In genomic region chr16:73943184-73943583, GRCh38 we compare ENCODE assay signal across 2 cellular contexts.
DNase-seq lines count a peak whose midpoint lies in the region; FAIRE-seq lines count a peak whose summit lies in the region.
"Not testable (repeated sequence)": the region's sequence is repeated elsewhere in the genome, so short reads cannot be mapped to it uniquely, and the experiment has no call there.

No MANE protein-coding gene starts in this region.

- H4K8ac ChIP-seq in trophoblast cell (ENCODE audit: low read depth, low read length), result not testable (repeated sequence)

- not testable (repeated sequence) for H4K91ac ChIP-seq in trophoblast cell (ENCODE audit: low read depth, low read length)

- WGBS in trophoblast cell (ENCODE audit: extremely low coverage, insufficient coverage, insufficient read length), result no CpG with 5 or more reads among the region's 11 CpGs

- not testable (repeated sequence) for H3K36me3 ChIP-seq in trophoblast cell (ENCODE audit: control insufficient read depth in 1 of 2, insufficient read depth in 2 of 2, low read length in 2 of 2)

- peak; percentile 82 for FAIRE-seq in HTR-8/SVneo (lab: Jason Lieb, UNC)

- not testable (repeated sequence) for H3K79me1 ChIP-seq in trophoblast cell (ENCODE audit: low read length)

- H2BK5ac ChIP-seq in trophoblast cell (ENCODE audit: low read depth, low read length, poor library complexity), result not testable (repeated sequence)

- H2AFZ ChIP-seq in trophoblast cell (ENCODE audit: insufficient read depth, low read length, poor library complexity), result not testable (repeated sequence)

- not testable (repeated sequence) for H3K23ac ChIP-seq in trophoblast cell (ENCODE audit: low read length)

- not testable (repeated sequence) for H3K9ac ChIP-seq in trophoblast cell (ENCODE audit: low read length)

- not testable (repeated sequence) for H4K12ac ChIP-seq in trophoblast cell (ENCODE audit: low read depth, low read length)

- not testable (repeated sequence) for H2BK12ac ChIP-seq in trophoblast cell (ENCODE audit: low read length)

- not testable (repeated sequence) for H3K27ac ChIP-seq in trophoblast cell (ENCODE audit: low read depth, low read length)

- not testable (repeated sequence) for H3K4me1 ChIP-seq in trophoblast cell (ENCODE audit: control insufficient read depth in 1 of 2, insufficient read depth in 2 of 2, low read length in 2 of 2)

- H2BK120ac ChIP-seq in trophoblast cell (ENCODE audit: insufficient read depth, low read length, poor library complexity), result not testable (repeated sequence)

- H3K27me3 ChIP-seq in trophoblast cell (ENCODE audit: insufficient read depth, low read length), result not testable (repeated sequence)

- H3K14ac ChIP-seq in trophoblast cell (ENCODE audit: low read length), result not testable (repeated sequence)

- not testable (repeated sequence) for H3K4me3 ChIP-seq in trophoblast cell (ENCODE audit: low read depth, low read length)

- not testable (repeated sequence) for H3K9me3 ChIP-seq in trophoblast cell (ENCODE audit: insufficient read depth, low read depth, low read length)

- not testable (repeated sequence) for H3K18ac ChIP-seq in trophoblast cell (ENCODE audit: low read length)

- H2AK5ac ChIP-seq in trophoblast cell (ENCODE audit: low read length), result not testable (repeated sequence)

- H3K79me2 ChIP-seq in trophoblast cell (ENCODE audit: control insufficient read depth, insufficient read depth, low read length, poor library complexity), result not testable (repeated sequence)

- H3K4me2 ChIP-seq in trophoblast cell (ENCODE audit: low read length), result not testable (repeated sequence)

- not testable (repeated sequence) for H3K4ac ChIP-seq in trophoblast cell (ENCODE audit: low read depth, low read length)

- DNase-seq in HTR-8/SVneo (ENCODE audit: insufficient read length, low spot score), result not testable (repeated sequence)
- DNase-seq in trophoblast cell, result peak; percentile 59 to 85
